8 cellular contexts compared by ENCODE assay signal in genomic region chr3:50567386-50568182, GRCh38. TPM values are rescaled to one million over a fixed set of nuclear protein-coding genes. Genes with fewer than 3 reads are reported as not detected.
A peak's percentile ranks its signal among the peaks of the same experiment; 100 is the strongest.
DNase-seq lines count a peak whose midpoint lies in the region; ATAC-seq and TF ChIP-seq lines count a peak whose summit lies in the region.

Gene C3orf18, minus strand, starts transcription at chr3:50567747. Its CDS starts 2,048 bp downstream, at chr3:50565699.

- H3K4me1 ChIP-seq in CD4-positive, CD25-positive, alpha-beta regulatory T cell (ENCODE audit: control insufficient read depth, insufficient read depth, low read length, poor library complexity, severe bottlenecking): peaks cover 58% of the 10 kb centered on the region
- peaks cover 13% of the 10 kb centered on the region for H3K4me1 ChIP-seq in PC-9 (replicated peaks; ENCODE audit: insufficient read depth)
- H3K4me1 ChIP-seq in esophagus muscularis mucosa: peaks cover 22 to 61% (median 50%) of the 10 kb centered on the region in 4 donors
- H3K4me1 ChIP-seq in muscle layer of duodenum (ENCODE audit: control insufficient read depth in 1 of 2, insufficient read depth in 2 of 2, low read length in 2 of 2): peaks cover 13 to 41% of the 10 kb centered on the region in 2 donors

- TF ChIP-seq POLR2A in esophagus muscularis mucosa (IDR thresholded peaks at IDR 0.05; ENCODE audit: low read depth): no peak

- peak within 1 kb of the TSS; percentile 88 for H3K4me2 ChIP-seq in PC-9

- peak within 1 kb of the TSS; percentile 77 for H2AFZ ChIP-seq in PC-9

- H3K27ac Mint-ChIP-seq in CD4-positive, CD25-positive, alpha-beta regulatory T cell: peak within 1 kb of the TSS; percentile 84 to 98 (median 95)

- no peaks in the 10 kb centered on the region for H3K27me3 ChIP-seq in CD4-positive, CD25-positive, alpha-beta regulatory T cell (ENCODE audit: control insufficient read depth, insufficient read depth, low read length)
- H3K27me3 ChIP-seq in PC-9 (ENCODE audit: insufficient read depth, low read depth) (no peaks in the 10 kb centered on the region), esophagus muscularis mucosa (no peaks in the 10 kb centered on the region), muscle layer of duodenum (ENCODE audit: low read depth, low read length) (no peaks in the 10 kb centered on the region)

- intact Hi-C loops in PC-9 (cut with micrococcal nuclease; ENCODE audit: unreplicated experiment) (no loop called here), esophagus muscularis mucosa (cut with DNase I) (no loop called here)

- H3K4me1 Mint-ChIP-seq in CD4-positive, CD25-positive, alpha-beta regulatory T cell: peaks cover 5 to 66% (median 45%) of the 10 kb centered on the region in 4 donors
- peaks cover 44% of the 10 kb centered on the region for H3K4me1 Mint-ChIP-seq in activated T-cell treated with anti-CD3 and anti-CD28 coated beads, Interleukin-2, amount 50 U/mL, for 4 hours (ENCODE audit: low read depth)

- H3K27me3 Mint-ChIP-seq in CD4-positive, CD25-positive, alpha-beta regulatory T cell: no peaks in the 10 kb centered on the region
- H3K27me3 Mint-ChIP-seq in activated T-cell treated with anti-CD3 and anti-CD28 coated beads, Interleukin-2, amount 50 U/mL, for 4 hours (ENCODE audit: low read depth): no peaks in the 10 kb centered on the region

- no peaks in the 10 kb centered on the region for H3K36me3 Mint-ChIP-seq in CD4-positive, CD25-positive, alpha-beta regulatory T cell
- peaks cover 3% of the 10 kb centered on the region for H3K36me3 Mint-ChIP-seq in activated T-cell treated with anti-CD3 and anti-CD28 coated beads, Interleukin-2, amount 50 U/mL, for 4 hours (ENCODE audit: insufficient read depth)

- ATAC-seq in CD4-positive, CD25-positive, alpha-beta regulatory T cell (ENCODE audit: low read depth in 2 of 2): peak; percentile 75 to 77
- ATAC-seq in GM19397 (IDR thresholded peaks at IDR 0.05; ENCODE audit: unreplicated experiment) (peak; percentile 79), HG03575 (IDR thresholded peaks at IDR 0.05; ENCODE audit: extremely low read depth, insufficient number of reproducible peaks, low FRiP score, unreplicated experiment) (peak; percentile 42)
- ATAC-seq in activated T-cell treated with anti-CD3 and anti-CD28 coated beads, Interleukin-2, amount 50 U/mL, for 4 hours: peak; percentile 82

- WGBS in esophagus muscularis mucosa: 3% methylated on average over 25 of the region's 54 CpGs

- no peak for TF ChIP-seq EP300 in esophagus muscularis mucosa (IDR thresholded peaks at IDR 0.05)

- peak within 1 kb of the TSS; percentile 93 to 98 (median 98) for H3K4me3 Mint-ChIP-seq in CD4-positive, CD25-positive, alpha-beta regulatory T cell
- H3K4me3 Mint-ChIP-seq in activated T-cell treated with anti-CD3 and anti-CD28 coated beads, Interleukin-2, amount 50 U/mL, for 4 hours: peak within 1 kb of the TSS; percentile 95

- peak within 1 kb of the TSS; percentile 75 for H3K4me3 ChIP-seq in CD4-positive, CD25-positive, alpha-beta regulatory T cell (ENCODE audit: low read depth, low read length)
- peak within 1 kb of the TSS; percentile 94; the same call in 1 of the 2 replicates for H3K4me3 ChIP-seq in PC-9
- peak within 1 kb of the TSS; percentile 64 to 89 (median 82) for H3K4me3 ChIP-seq in esophagus muscularis mucosa
- peak within 1 kb of the TSS; percentile 72 to 87 for H3K4me3 ChIP-seq in muscle layer of duodenum (ENCODE audit: low read depth in 1 of 2, low read length in 2 of 2)

- no peaks in the 10 kb centered on the region for H3K36me3 ChIP-seq in CD4-positive, CD25-positive, alpha-beta regulatory T cell (ENCODE audit: control insufficient read depth, insufficient read depth, low read length)
- H3K36me3 ChIP-seq in PC-9 (ENCODE audit: low read depth) (no peaks in the 10 kb centered on the region), esophagus muscularis mucosa (peaks cover 0 to 24% (median under 1%) of the 10 kb centered on the region in 4 donors), muscle layer of duodenum (ENCODE audit: control insufficient read depth in 1 of 2, insufficient read depth in 2 of 2, low read length in 2 of 2) (peaks cover 0 to 6% of the 10 kb centered on the region in 2 donors)

- TF ChIP-seq CTCF in PC-9 (conservative IDR thresholded peaks at IDR 0.05) (no peak), esophagus muscularis mucosa (IDR thresholded peaks at IDR 0.05) (no peak)

- H3K9me2 ChIP-seq in PC-9 (ENCODE audit: insufficient read depth): no peaks in the 10 kb centered on the region

- peak; percentile 93 to 97 (median 93) for DNase-seq in CD4-positive, CD25-positive, alpha-beta regulatory T cell
- DNase-seq in PC-9 (peak; percentile 60 to 89), esophagus muscularis mucosa (ENCODE audit: extremely low spot score) (peak; percentile 97)
- peak; percentile 90 for DNase-seq in activated T-cell treated with anti-CD3 and anti-CD28 coated beads, Interleukin-2, amount 50 U/mL, for 4 hours
- peak; percentile 80 to 89 for DNase-seq in stimulated activated CD8-positive, alpha-beta memory T cell treated with anti-CD3 and anti-CD28 coated beads, Interleukin-7, amount 100 ng/mL, for 1 hour (ENCODE audit: low read depth in 2 of 2)

- H3F3A ChIP-seq in PC-9 (ENCODE audit: insufficient read depth, low read depth): peaks cover 10% of the 10 kb centered on the region; the same call in 1 of the 2 replicates

- POLR2A ChIA-PET in PC-9 (lab: Charles Lee; ENCODE audit: unreplicated experiment): interaction anchor here (0.6 kb wide), 2 partner anchors 22 to 44 kb away, joined by 6 read pairs; partner anchors contain the start of gene CISH

- H3K9me3 Mint-ChIP-seq in CD4-positive, CD25-positive, alpha-beta regulatory T cell: no peaks in the 10 kb centered on the region
- no peaks in the 10 kb centered on the region for H3K9me3 Mint-ChIP-seq in activated T-cell treated with anti-CD3 and anti-CD28 coated beads, Interleukin-2, amount 50 U/mL, for 4 hours

- BruUV-seq in PC-9 (replicated peaks; lab: Mats Ljungman, UMichigan): no TSS peak

- no peaks in the 10 kb centered on the region for H4K20me1 ChIP-seq in PC-9 (ENCODE audit: insufficient read depth)

- H3K27ac ChIP-seq in CD4-positive, CD25-positive, alpha-beta regulatory T cell (ENCODE audit: insufficient read depth, low read length, poor library complexity, severe bottlenecking): peak within 1 kb of the TSS; percentile 92
- H3K27ac ChIP-seq in PC-9 (no peak within 1 kb of the TSS), esophagus muscularis mucosa (replicated peaks in 1 of 4) (peak within 1 kb of the TSS; percentile 82 to 92 (median 90)), muscle layer of duodenum (ENCODE audit: low read length) (peak within 1 kb of the TSS; percentile 23)

- H3K79me2 ChIP-seq in PC-9 (ENCODE audit: low read depth): peaks cover 11% of the 10 kb centered on the region; the same call in 1 of the 2 replicates

- CTCF ChIA-PET in PC-9 (lab: Charles Lee): interaction anchor here (0.6 kb wide), 1 partner anchor 341 kb away, joined by 8 read pairs; no protein-coding TSS in a partner anchor

- H3K9me3 ChIP-seq in CD4-positive, CD25-positive, alpha-beta regulatory T cell (ENCODE audit: control insufficient read depth in 2 of 2, low read length in 2 of 2): no peaks in the 10 kb centered on the region
- H3K9me3 ChIP-seq in PC-9 (ENCODE audit: insufficient read depth, low read depth) (no peaks in the 10 kb centered on the region), esophagus muscularis mucosa (no peaks in the 10 kb centered on the region), muscle layer of duodenum (ENCODE audit: control insufficient read depth in 1 of 2, low read length in 2 of 2) (no peaks in the 10 kb centered on the region)

RNA-seq across cellular contexts. Expression of gene C3orf18, which starts in this region (rescaled TPM):
- 8.7 TPM for total RNA-seq in CD4-positive, CD25-positive, alpha-beta regulatory T cell
- polyA plus RNA-seq in CD4-positive, CD25-positive, alpha-beta regulatory T cell: 10 to 100 TPM in 2 of 4 donors, 1 to 10 TPM in 2; 7.4 to 11.9 (median 10.6) TPM
- 7.4 and 7.5 TPM in 2 replicates for total RNA-seq in PC-9 (2021)
- 10 to 100 TPM in 1 of 3 donors, 1 to 10 TPM in 2; 6.7 to 11.2 (median 9.0) TPM for total RNA-seq in activated T-cell treated with anti-CD3 and anti-CD28 coated beads, Interleukin-2, amount 50 U/mL, for 4 hours
- total RNA-seq in esophagus muscularis mucosa: 10 to 100 TPM; 13.6 to 23.8 (median 18.9) TPM
